8 cellular contexts compared by ENCODE assay signal in genomic region chr15:98853161-98853560, GRCh38.
DNase-seq lines count a peak whose midpoint lies in the region; ATAC-seq and TF ChIP-seq lines count a peak whose summit lies in the region.

No MANE protein-coding gene starts in this region.

- intact Hi-C loops in activated B cell treated with CpG ODN at 0.5 μM for 24 hours (cut with micrococcal nuclease) = loop anchor here (1.0 kb wide), 1 partner anchor 205 kb away; the partner anchor contains the start of gene IGF1R

- H3K9me3 Mint-ChIP-seq in activated B cell treated with CpG ODN at 0.5 μM for 24 hours = no peaks in the 10 kb centered on the region

- DNase-seq in GF-D8 (lab: John Stamatoyannopoulos, UW) (peak; percentile 58), NCI-H226 (peak; percentile 77), activated B cell treated with CpG ODN at 0.5 μM for 24 hours (peak; percentile 59), choroid plexus epithelial cell (ENCODE audit: low read depth) (peak; percentile 96), kidney tubule cell (ENCODE audit: low spot score) (peak; percentile 87)
- peak; percentile 24 to 61 for DNase-seq in stimulated activated CD4-positive, alpha-beta T cell treated with anti-CD3 and anti-CD28 coated beads, Interleukin-15, amount 100 ng/mL, for 1 hour (ENCODE audit: low read depth in 1 of 2, low spot score in 1 of 2)

- TF ChIP-seq CTCF in activated B cell treated with CpG ODN at 0.5 μM for 24 hours (IDR thresholded peaks at IDR 0.05) (no peak), choroid plexus epithelial cell (conservative IDR thresholded peaks at IDR 0.05; ENCODE audit: low read depth, low read length) (no peak)

- H3K27ac Mint-ChIP-seq in activated B cell treated with CpG ODN at 0.5 μM for 24 hours = peak overlapping the region; percentile 90

- CTCF ChIA-PET in activated B cell treated with CpG ODN at 0.5 μM for 24 hours (lab: Charles Lee) = no interaction called here

- peaks cover 29% of the 10 kb centered on the region for H3K4me1 Mint-ChIP-seq in activated B cell treated with CpG ODN at 0.5 μM for 24 hours

- POLR2A ChIA-PET in activated B cell treated with CpG ODN at 0.5 μM for 24 hours (lab: Charles Lee) = interaction anchor here (0.6 kb wide), 1 partner anchor 20 kb away, joined by 6 read pairs; no protein-coding TSS in a partner anchor

- peaks cover 5% of the 10 kb centered on the region for H3K36me3 Mint-ChIP-seq in activated B cell treated with CpG ODN at 0.5 μM for 24 hours (ENCODE audit: low read depth)

- peak overlapping the region; percentile 71 for H3K4me3 ChIP-seq in choroid plexus epithelial cell (ENCODE audit: low read depth, low read length)

- peak overlapping the region; percentile 93 for H3K4me3 Mint-ChIP-seq in activated B cell treated with CpG ODN at 0.5 μM for 24 hours

- peak; percentile 41 for ATAC-seq in HG03103 (IDR thresholded peaks at IDR 0.05; ENCODE audit: low read depth, unreplicated experiment)
- peak; percentile 65 for ATAC-seq in activated B cell treated with CpG ODN at 0.5 μM for 24 hours (ENCODE audit: low read depth)
- no peak for ATAC-seq in GM18873 (IDR thresholded peaks at IDR 0.05; ENCODE audit: low FRiP score, unreplicated experiment)

- H3K27me3 Mint-ChIP-seq in activated B cell treated with CpG ODN at 0.5 μM for 24 hours = peaks cover 5% of the 10 kb centered on the region

Comparison
In these comparisons a context has a peak if more than half of its experiments do, and no peak if none do; other contexts are left out.
1. DNase-seq: peak in every context shown above with its lines; median percentile 96 in choroid plexus epithelial cell; 87 in kidney tubule cell; 77 in NCI-H226; 59 in activated B cell treated with CpG ODN at 0.5 μM for 24 hours; 58 in GF-D8; 42 in stimulated activated CD4-positive, alpha-beta T cell treated with anti-CD3 and anti-CD28 coated beads, Interleukin-15, amount 100 ng/mL, for 1 hour.